ENCODE assay signal across 1 cellular context in the genomic region with DNA sequence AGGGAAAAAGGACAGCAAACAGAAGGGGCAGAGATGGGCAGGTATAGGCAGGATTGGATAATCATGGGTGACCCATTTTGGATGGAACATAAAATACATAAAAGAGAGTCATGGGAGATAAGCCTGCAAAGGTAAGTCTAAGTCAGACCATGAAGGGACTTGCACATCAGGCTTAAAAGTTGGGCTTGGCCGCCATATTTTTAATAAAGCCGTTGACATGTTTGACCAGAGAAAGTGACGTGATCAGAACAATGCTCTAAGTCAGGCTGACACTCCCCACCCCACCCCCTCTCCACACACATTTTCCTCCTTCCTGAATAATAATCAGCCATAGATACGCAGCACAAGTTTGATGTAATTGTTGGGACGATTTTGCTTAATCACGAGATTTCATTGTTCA.
A peak's percentile ranks its signal among the peaks of the same experiment; 100 is the strongest.
TF ChIP-seq lines count a peak whose summit lies in the region.

No MANE protein-coding gene starts in this region.

TF ChIP-seq in K562, 482 proteins besides CTCF, POLR2A, EP300 and RAD21 (continued from another document):
- TF ChIP-seq, protein P1, sequence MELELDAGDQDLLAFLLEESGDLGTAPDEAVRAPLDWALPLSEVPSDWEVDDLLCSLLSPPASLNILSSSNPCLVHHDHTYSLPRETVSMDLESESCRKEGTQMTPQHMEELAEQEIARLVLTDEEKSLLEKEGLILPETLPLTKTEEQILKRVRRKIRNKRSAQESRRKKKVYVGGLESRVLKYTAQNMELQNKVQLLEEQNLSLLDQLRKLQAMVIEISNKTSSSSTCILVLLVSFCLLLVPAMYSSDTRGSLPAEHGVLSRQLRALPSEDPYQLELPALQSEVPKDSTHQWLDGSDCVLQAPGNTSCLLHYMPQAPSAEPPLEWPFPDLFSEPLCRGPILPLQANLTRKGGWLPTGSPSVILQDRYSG (tag; conservative IDR thresholded peaks at IDR 0.05; ENCODE audit: low read depth): 0 out of 2 replicates have a peak, but pooled peaks have one; percentile 58
- peak; percentile 65; the same call in 1 of the 2 replicates for TF ChIP-seq DMBX1 (CRISPR knock-in tag; IDR thresholded peaks at IDR 0.05; ENCODE audit: borderline replicate concordance)
- TF ChIP-seq, protein P2, sequence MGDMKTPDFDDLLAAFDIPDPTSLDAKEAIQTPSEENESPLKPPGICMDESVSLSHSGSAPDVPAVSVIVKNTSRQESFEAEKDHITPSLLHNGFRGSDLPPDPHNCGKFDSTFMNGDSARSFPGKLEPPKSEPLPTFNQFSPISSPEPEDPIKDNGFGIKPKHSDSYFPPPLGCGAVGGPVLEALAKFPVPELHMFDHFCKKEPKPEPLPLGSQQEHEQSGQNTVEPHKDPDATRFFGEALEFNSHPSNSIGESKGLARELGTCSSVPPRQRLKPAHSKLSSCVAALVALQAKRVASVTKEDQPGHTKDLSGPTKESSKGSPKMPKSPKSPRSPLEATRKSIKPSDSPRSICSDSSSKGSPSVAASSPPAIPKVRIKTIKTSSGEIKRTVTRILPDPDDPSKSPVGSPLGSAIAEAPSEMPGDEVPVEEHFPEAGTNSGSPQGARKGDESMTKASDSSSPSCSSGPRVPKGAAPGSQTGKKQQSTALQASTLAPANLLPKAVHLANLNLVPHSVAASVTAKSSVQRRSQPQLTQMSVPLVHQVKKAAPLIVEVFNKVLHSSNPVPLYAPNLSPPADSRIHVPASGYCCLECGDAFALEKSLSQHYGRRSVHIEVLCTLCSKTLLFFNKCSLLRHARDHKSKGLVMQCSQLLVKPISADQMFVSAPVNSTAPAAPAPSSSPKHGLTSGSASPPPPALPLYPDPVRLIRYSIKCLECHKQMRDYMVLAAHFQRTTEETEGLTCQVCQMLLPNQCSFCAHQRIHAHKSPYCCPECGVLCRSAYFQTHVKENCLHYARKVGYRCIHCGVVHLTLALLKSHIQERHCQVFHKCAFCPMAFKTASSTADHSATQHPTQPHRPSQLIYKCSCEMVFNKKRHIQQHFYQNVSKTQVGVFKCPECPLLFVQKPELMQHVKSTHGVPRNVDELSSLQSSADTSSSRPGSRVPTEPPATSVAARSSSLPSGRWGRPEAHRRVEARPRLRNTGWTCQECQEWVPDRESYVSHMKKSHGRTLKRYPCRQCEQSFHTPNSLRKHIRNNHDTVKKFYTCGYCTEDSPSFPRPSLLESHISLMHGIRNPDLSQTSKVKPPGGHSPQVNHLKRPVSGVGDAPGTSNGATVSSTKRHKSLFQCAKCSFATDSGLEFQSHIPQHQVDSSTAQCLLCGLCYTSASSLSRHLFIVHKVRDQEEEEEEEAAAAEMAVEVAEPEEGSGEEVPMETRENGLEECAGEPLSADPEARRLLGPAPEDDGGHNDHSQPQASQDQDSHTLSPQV (IDR thresholded peaks at IDR 0.05): peak; percentile 75; the same call in 1 of the 2 replicates
- peak; percentile 12; the same call in 1 of the 2 replicates for TF ChIP-seq SMAD4 (CRISPR knock-in tag; conservative IDR thresholded peaks at IDR 0.05)
- TF ChIP-seq CSDE1 (IDR thresholded peaks at IDR 0.05): no peak
- peak; percentile 1; the same call in 1 of the 2 replicates for TF ChIP-seq ZNF316 (IDR thresholded peaks at IDR 0.05)
- TF ChIP-seq SIX5 (IDR thresholded peaks at IDR 0.05; ENCODE audit: borderline replicate concordance in 1 of 2, insufficient read depth in 1 of 2, low read depth in 1 of 2, low read length in 2 of 2): no peak
- TF ChIP-seq, protein P3, sequence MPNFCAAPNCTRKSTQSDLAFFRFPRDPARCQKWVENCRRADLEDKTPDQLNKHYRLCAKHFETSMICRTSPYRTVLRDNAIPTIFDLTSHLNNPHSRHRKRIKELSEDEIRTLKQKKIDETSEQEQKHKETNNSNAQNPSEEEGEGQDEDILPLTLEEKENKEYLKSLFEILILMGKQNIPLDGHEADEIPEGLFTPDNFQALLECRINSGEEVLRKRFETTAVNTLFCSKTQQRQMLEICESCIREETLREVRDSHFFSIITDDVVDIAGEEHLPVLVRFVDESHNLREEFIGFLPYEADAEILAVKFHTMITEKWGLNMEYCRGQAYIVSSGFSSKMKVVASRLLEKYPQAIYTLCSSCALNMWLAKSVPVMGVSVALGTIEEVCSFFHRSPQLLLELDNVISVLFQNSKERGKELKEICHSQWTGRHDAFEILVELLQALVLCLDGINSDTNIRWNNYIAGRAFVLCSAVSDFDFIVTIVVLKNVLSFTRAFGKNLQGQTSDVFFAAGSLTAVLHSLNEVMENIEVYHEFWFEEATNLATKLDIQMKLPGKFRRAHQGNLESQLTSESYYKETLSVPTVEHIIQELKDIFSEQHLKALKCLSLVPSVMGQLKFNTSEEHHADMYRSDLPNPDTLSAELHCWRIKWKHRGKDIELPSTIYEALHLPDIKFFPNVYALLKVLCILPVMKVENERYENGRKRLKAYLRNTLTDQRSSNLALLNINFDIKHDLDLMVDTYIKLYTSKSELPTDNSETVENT (CRISPR knock-in tag; IDR thresholded peaks at IDR 0.05): no peak
TF ChIP-seq in K562: peak in this region for 6.
